17 cellular contexts compared by ENCODE assay signal in the genomic region with DNA sequence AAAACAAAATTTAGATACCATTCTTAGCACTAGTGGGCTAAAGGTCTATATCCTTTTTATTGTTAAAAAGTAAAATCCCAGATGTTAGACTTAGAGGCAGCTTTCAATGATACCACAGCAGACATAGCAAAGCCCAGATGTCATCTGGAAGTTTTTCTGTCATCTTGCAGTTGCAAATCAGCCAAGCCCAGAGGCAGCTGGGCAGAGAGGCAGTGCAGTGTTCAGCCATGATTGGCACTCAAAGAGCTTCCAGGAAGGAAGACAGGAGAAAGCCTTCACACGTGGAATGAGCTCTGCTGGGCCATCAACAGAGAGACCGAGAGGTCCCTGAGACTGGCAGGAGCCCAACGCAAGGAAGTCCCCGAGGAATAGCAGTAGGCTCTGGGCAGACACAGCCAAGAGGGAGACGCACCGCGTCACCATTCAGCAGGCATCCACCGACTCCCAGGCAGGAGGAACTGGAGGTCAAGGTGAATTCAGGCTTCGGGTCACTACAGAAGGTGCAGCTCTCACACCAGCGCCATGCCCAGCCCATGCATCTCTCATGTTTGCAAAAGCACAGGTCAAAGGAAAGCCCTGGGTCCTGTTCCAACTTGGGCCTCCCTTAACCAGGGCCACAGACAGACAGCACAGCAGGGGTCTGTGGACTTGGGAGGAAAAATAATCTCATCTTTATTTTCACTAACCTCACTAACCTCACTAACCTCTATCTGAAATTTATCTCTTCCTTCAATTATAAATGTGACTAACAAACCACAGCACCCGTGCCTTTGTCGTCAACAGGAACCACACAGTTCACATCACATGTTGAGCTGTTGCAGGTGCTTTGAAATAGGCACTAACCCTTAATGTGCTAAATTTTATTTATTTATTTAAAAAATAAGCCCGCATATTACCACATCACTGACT. TPM values are rescaled to one million over a fixed set of nuclear protein-coding genes. Genes with fewer than 3 reads are reported as not detected.
DNase-seq lines count a peak whose midpoint lies in the region; ATAC-seq and TF ChIP-seq lines count a peak whose summit lies in the region.
"Had no signal": no experiment of that assay in that cellular context is flagged by ENCODE, and none has a peak within 500 bp of the region (broad histone marks: within the 10 kb centered on the region; RNA-seq: fewer than 3 reads in every experiment).

No MANE protein-coding gene starts in this region.

- H3K4me3 Mint-ChIP-seq in activated naive CD8-positive, alpha-beta T cell treated with anti-CD3 and anti-CD28 coated beads, Interleukin-2, amount 10 ng/mL, durations not matched to agents 7 days and 5 days, result no peak overlapping the region
- no peak overlapping the region for H3K4me3 Mint-ChIP-seq in activated naive CD8-positive, alpha-beta T cell treated with anti-CD3 and anti-CD28 coated beads for 36 hours
- H3K4me3 Mint-ChIP-seq in stimulated activated effector memory CD8-positive, alpha-beta T cell treated with anti-CD3 and anti-CD28 coated beads, Interleukin-12 subunit alpha, Interleukin-12 subunit beta, amount 100 ng/mL, for 72 hours, result no peak overlapping the region

- H3K4me3 ChIP-seq in Jurkat, Clone E6-1 (ENCODE audit: low read length), result no peak overlapping the region
- no peak overlapping the region for H3K4me3 ChIP-seq in choroid plexus epithelial cell (ENCODE audit: low read depth, low read length)
- H3K4me3 ChIP-seq: lung, upper lobe of right lung had no signal

- peak; percentile 39 for ATAC-seq in activated naive CD8-positive, alpha-beta T cell treated with anti-CD3 and anti-CD28 coated beads, Interleukin-2, amount 10 ng/mL, durations not matched to agents 7 days and 5 days (ENCODE audit: low read depth)
- ATAC-seq in stimulated activated effector memory CD8-positive, alpha-beta T cell treated with anti-CD3 and anti-CD28 coated beads, Interleukin-12 subunit alpha, Interleukin-12 subunit beta, amount 100 ng/mL, for 72 hours, result peak; percentile 61
- no peak for ATAC-seq in HG02884 (IDR thresholded peaks at IDR 0.05; ENCODE audit: unreplicated experiment)
- ATAC-seq: upper lobe of right lung had no signal

- no peak for TF ChIP-seq CTCF in choroid plexus epithelial cell (conservative IDR thresholded peaks at IDR 0.05; ENCODE audit: low read depth, low read length)

- POLR2A ChIA-PET in activated naive CD8-positive, alpha-beta T cell treated with anti-CD3 and anti-CD28 coated beads, Interleukin-2, amount 10 ng/mL, durations not matched to agents 7 days and 5 days (lab: Charles Lee), result no interaction called here

- DNase-seq in activated naive CD8-positive, alpha-beta T cell treated with anti-CD3 and anti-CD28 coated beads, Interleukin-2, amount 10 ng/mL, durations not matched to agents 7 days and 5 days, result no peak
- DNase-seq in activated naive CD8-positive, alpha-beta T cell treated with anti-CD3 and anti-CD28 coated beads for 36 hours, result no peak
- DNase-seq in Jurkat, Clone E6-1 (ENCODE audit: low read depth, low spot score), result peak; percentile 54
- DNase-seq in choroid plexus epithelial cell (ENCODE audit: low read depth) (peak; percentile 2), hippocampal formation (lab: John Stamatoyannopoulos, UW) (no peak), posterior vena cava (ENCODE audit: low spot score) (no peak)
- DNase-seq in stimulated activated effector memory CD8-positive, alpha-beta T cell treated with anti-CD3 and anti-CD28 coated beads, Interleukin-12 subunit alpha, Interleukin-12 subunit beta, amount 100 ng/mL, for 72 hours (ENCODE audit: low spot score in 2 of 2), result no peak
- DNase-seq: activated effector memory CD4-positive, alpha-beta T cell treated with Interleukin-2 at 50 U/mL for 16 hours; GOT3; NCI-H146; NCI-H69; Right ventricle myocardium superior; stimulated activated CD4-positive, alpha-beta T cell treated with anti-CD3 and anti-CD28 coated beads, Interleukin-1b, Interleukin-23, amount 100 ng/mL, for 48 hours; upper lobe of right lung; WERI-Rb-1 had no signal

- H3K27ac Mint-ChIP-seq in activated naive CD8-positive, alpha-beta T cell treated with anti-CD3 and anti-CD28 coated beads, Interleukin-2, amount 10 ng/mL, durations not matched to agents 7 days and 5 days, result no peak overlapping the region
- H3K27ac Mint-ChIP-seq in activated naive CD8-positive, alpha-beta T cell treated with anti-CD3 and anti-CD28 coated beads for 36 hours, result no peak overlapping the region
- no peak overlapping the region for H3K27ac Mint-ChIP-seq in stimulated activated effector memory CD8-positive, alpha-beta T cell treated with anti-CD3 and anti-CD28 coated beads, Interleukin-12 subunit alpha, Interleukin-12 subunit beta, amount 100 ng/mL, for 72 hours

- H3K36me3 Mint-ChIP-seq in activated naive CD8-positive, alpha-beta T cell treated with anti-CD3 and anti-CD28 coated beads, Interleukin-2, amount 10 ng/mL, durations not matched to agents 7 days and 5 days, result peaks cover 13% of the 10 kb centered on the region
- H3K36me3 Mint-ChIP-seq in activated naive CD8-positive, alpha-beta T cell treated with anti-CD3 and anti-CD28 coated beads for 36 hours, result peaks cover 17% of the 10 kb centered on the region
- no peaks in the 10 kb centered on the region for H3K36me3 Mint-ChIP-seq in stimulated activated effector memory CD8-positive, alpha-beta T cell treated with anti-CD3 and anti-CD28 coated beads, Interleukin-12 subunit alpha, Interleukin-12 subunit beta, amount 100 ng/mL, for 72 hours

- H3K4me1 Mint-ChIP-seq in activated naive CD8-positive, alpha-beta T cell treated with anti-CD3 and anti-CD28 coated beads, Interleukin-2, amount 10 ng/mL, durations not matched to agents 7 days and 5 days, result peaks cover 10% of the 10 kb centered on the region
- H3K4me1 Mint-ChIP-seq in activated naive CD8-positive, alpha-beta T cell treated with anti-CD3 and anti-CD28 coated beads for 36 hours, result peaks cover 14% of the 10 kb centered on the region
- H3K4me1 Mint-ChIP-seq in stimulated activated effector memory CD8-positive, alpha-beta T cell treated with anti-CD3 and anti-CD28 coated beads, Interleukin-12 subunit alpha, Interleukin-12 subunit beta, amount 100 ng/mL, for 72 hours, result no peaks in the 10 kb centered on the region

- no peaks in the 10 kb centered on the region for H3K9me3 Mint-ChIP-seq in activated naive CD8-positive, alpha-beta T cell treated with anti-CD3 and anti-CD28 coated beads, Interleukin-2, amount 10 ng/mL, durations not matched to agents 7 days and 5 days
- H3K9me3 Mint-ChIP-seq in activated naive CD8-positive, alpha-beta T cell treated with anti-CD3 and anti-CD28 coated beads for 36 hours, result peaks cover 2% of the 10 kb centered on the region
- no peaks in the 10 kb centered on the region for H3K9me3 Mint-ChIP-seq in stimulated activated effector memory CD8-positive, alpha-beta T cell treated with anti-CD3 and anti-CD28 coated beads, Interleukin-12 subunit alpha, Interleukin-12 subunit beta, amount 100 ng/mL, for 72 hours

- intact Hi-C loops in posterior vena cava (cut with DNase I), result no loop called here

- H3K27me3 Mint-ChIP-seq in activated naive CD8-positive, alpha-beta T cell treated with anti-CD3 and anti-CD28 coated beads, Interleukin-2, amount 10 ng/mL, durations not matched to agents 7 days and 5 days, result no peaks in the 10 kb centered on the region
- H3K27me3 Mint-ChIP-seq in activated naive CD8-positive, alpha-beta T cell treated with anti-CD3 and anti-CD28 coated beads for 36 hours, result no peaks in the 10 kb centered on the region

RNA-seq across cellular contexts. Expression of gene TUBGCP3, which starts 54.9 kb away (rescaled TPM):
- 10 to 100 TPM; 62.4 to 63.3 TPM for total RNA-seq in activated naive CD8-positive, alpha-beta T cell treated with anti-CD3 and anti-CD28 coated beads, Interleukin-2, amount 10 ng/mL, durations not matched to agents 7 days and 5 days
- total RNA-seq in activated naive CD8-positive, alpha-beta T cell treated with anti-CD3 and anti-CD28 coated beads for 36 hours, result 10 to 100 TPM; 41.5 to 43.2 TPM
- polyA plus RNA-seq in Jurkat, Clone E6-1 (2012; ENCODE audit: insufficient read depth, insufficient read length), result 48.1 TPM
- 10 to 100 TPM; 28.7 to 29.4 TPM for total RNA-seq in posterior vena cava

Comparison
In these comparisons a context has a peak if more than half of its experiments do, and no peak if none do; other contexts are left out.
1. DNase-seq: peak in Jurkat, Clone E6-1 (single experiment) and choroid plexus epithelial cell (single experiment); none in activated naive CD8-positive, alpha-beta T cell treated with anti-CD3 and anti-CD28 coated beads, Interleukin-2, amount 10 ng/mL, durations not matched to agents 7 days and 5 days (single experiment), activated naive CD8-positive, alpha-beta T cell treated with anti-CD3 and anti-CD28 coated beads for 36 hours (single experiment), stimulated activated effector memory CD8-positive, alpha-beta T cell treated with anti-CD3 and anti-CD28 coated beads, Interleukin-12 subunit alpha, Interleukin-12 subunit beta, amount 100 ng/mL, for 72 hours (0 of 2), hippocampal formation (0 of 2) and posterior vena cava (single experiment).